In genomic region chr10:128263891-128264688, GRCh38 we compare ENCODE assay signal across 9 cellular contexts.
DNase-seq lines count a peak whose midpoint lies in the region; ATAC-seq and TF ChIP-seq lines count a peak whose summit lies in the region.
"Had no signal": no experiment of that assay in that cellular context is flagged by ENCODE, and none has a peak within 500 bp of the region (broad histone marks: within the 10 kb centered on the region; RNA-seq: fewer than 3 reads in every experiment).

No MANE protein-coding gene starts in this region.

- H3K9me3 ChIP-seq in DND-41 (ENCODE audit: insufficient read depth, low read length, severe bottlenecking) = no peaks in the 10 kb centered on the region
- H3K9me3 ChIP-seq in HEK293 (ENCODE audit: control insufficient read depth, insufficient read depth, low read depth, low read length) = no peaks in the 10 kb centered on the region

- H3K27me3 Mint-ChIP-seq in activated T-cell treated with anti-CD3 and anti-CD28 coated beads, Interleukin-2, amount 50 U/mL, for 72 hours (ENCODE audit: low read depth) = peaks cover 36% of the 10 kb centered on the region

- peaks cover 21% of the 10 kb centered on the region for H4K20me1 ChIP-seq in DND-41 (ENCODE audit: insufficient read depth, low read length)

- peak; percentile 88 for ATAC-seq in DND-41 (ENCODE audit: insufficient read depth, low read depth)
- no peak for ATAC-seq in activated T-cell treated with anti-CD3 and anti-CD28 coated beads, Interleukin-2, amount 50 U/mL, for 72 hours (replicated peaks in 1 of 2)
- no peak for ATAC-seq in HG02763 (IDR thresholded peaks at IDR 0.05; ENCODE audit: unreplicated experiment)

- CTCF ChIA-PET in HEK293 (lab: Yijun Ruan, JAX) = interaction anchor here (0.6 to 2.0 kb wide), 25 partner anchors 9 to 1095 kb away, joined by 3 to 9 read pairs (median 4); no protein-coding TSS in a partner anchor

- no peaks in the 10 kb centered on the region for H3K36me3 ChIP-seq in DND-41 (ENCODE audit: insufficient read depth, low read length)
- no peaks in the 10 kb centered on the region for H3K36me3 ChIP-seq in HEK293 (ENCODE audit: control insufficient read depth in 2 of 2, insufficient read depth in 1 of 2, low read length in 2 of 2)

- no peaks in the 10 kb centered on the region for H3K9me3 Mint-ChIP-seq in activated T-cell treated with anti-CD3 and anti-CD28 coated beads, Interleukin-2, amount 50 U/mL, for 72 hours
- H3K9me3 Mint-ChIP-seq: activated naive CD4-positive, alpha-beta T cell treated with anti-CD3 and anti-CD28 coated beads, Interleukin-2, amount 50 U/mL, for 24 hours had no signal

- H3K9ac ChIP-seq in DND-41 (ENCODE audit: low read depth, low read length) = no peak overlapping the region

- no peak overlapping the region for H3K4me2 ChIP-seq in DND-41 (ENCODE audit: insufficient read depth, low read length)

- POLR2A ChIA-PET in HEK293 (lab: Yijun Ruan, JAX) = no interaction called here

- H3K4me1 ChIP-seq in DND-41 (ENCODE audit: insufficient read depth, low read length) (no peaks in the 10 kb centered on the region), HEK293 (ENCODE audit: control insufficient read depth, insufficient read depth, low read length) (no peaks in the 10 kb centered on the region)

- no peaks in the 10 kb centered on the region for H3K27me3 ChIP-seq in DND-41 (ENCODE audit: insufficient read depth, low read length, poor library complexity)

- H3K27ac Mint-ChIP-seq in activated T-cell treated with anti-CD3 and anti-CD28 coated beads, Interleukin-2, amount 50 U/mL, for 72 hours = no peak overlapping the region
- H3K27ac Mint-ChIP-seq: activated naive CD4-positive, alpha-beta T cell treated with anti-CD3 and anti-CD28 coated beads, Interleukin-2, amount 50 U/mL, for 24 hours had no signal

- no peak overlapping the region for H3K4me3 Mint-ChIP-seq in activated T-cell treated with anti-CD3 and anti-CD28 coated beads, Interleukin-2, amount 50 U/mL, for 72 hours
- H3K4me3 Mint-ChIP-seq: activated naive CD4-positive, alpha-beta T cell treated with anti-CD3 and anti-CD28 coated beads, Interleukin-2, amount 50 U/mL, for 24 hours had no signal

- no peak overlapping the region for H2AFZ ChIP-seq in DND-41 (ENCODE audit: low read depth, low read length)

- peak; percentile 83 for TF ChIP-seq CTCF in DND-41 (IDR thresholded peaks at IDR 0.05; ENCODE audit: borderline replicate concordance, extremely low read depth, low read length, poor library complexity, severe bottlenecking)
- TF ChIP-seq CTCF in HEK293 (tag by site-specific recombination; IDR thresholded peaks at IDR 0.05) = no peak

- H3K79me2 ChIP-seq in DND-41 (ENCODE audit: insufficient read depth, low read length) = no peaks in the 10 kb centered on the region

- no peaks in the 10 kb centered on the region for H3K36me3 Mint-ChIP-seq in activated T-cell treated with anti-CD3 and anti-CD28 coated beads, Interleukin-2, amount 50 U/mL, for 72 hours (ENCODE audit: insufficient read depth in 2 of 2)
- H3K36me3 Mint-ChIP-seq: activated naive CD4-positive, alpha-beta T cell treated with anti-CD3 and anti-CD28 coated beads, Interleukin-2, amount 50 U/mL, for 24 hours had no signal

- H3K4me1 Mint-ChIP-seq in activated T-cell treated with anti-CD3 and anti-CD28 coated beads, Interleukin-2, amount 50 U/mL, for 72 hours (ENCODE audit: low read depth) = no peaks in the 10 kb centered on the region

- H3K4me3 ChIP-seq in DND-41 (ENCODE audit: low read depth in 1 of 2, low read length in 2 of 2) (no peak overlapping the region), HEK293 (ENCODE audit: low read depth, low read length) (no peak overlapping the region)

- DNase-seq in DND-41 (peak; percentile 71), NCI-H82 (lab: John Stamatoyannopoulos, UW) (peak; percentile 64), foreskin melanocyte (peak; percentile 30), pons (ENCODE audit: low spot score) (peak; percentile 49), mesenteric fat pad (ENCODE audit: low spot score) (no peak)
- peak; percentile 50 to 56 for DNase-seq in activated T-cell treated with anti-CD3 and anti-CD28 coated beads, Interleukin-2, amount 50 U/mL, for 72 hours

- H3K27ac ChIP-seq in DND-41 (ENCODE audit: low read length) = no peak overlapping the region
- H3K27ac ChIP-seq in HEK293 (ENCODE audit: extremely low read depth, low read depth, low read length) = no peak overlapping the region

TF ChIP-seq in HEK293, 187 proteins besides CTCF, POLR2A, EP300 and RAD21:
- 0 out of 2 replicates have a peak, but pooled peaks have one; percentile 57 for TF ChIP-seq ZBTB44 (tag by site-specific recombination; IDR thresholded peaks at IDR 0.05)
- TF ChIP-seq ZNF654 (tag by site-specific recombination; IDR thresholded peaks at IDR 0.05; ENCODE audit: low read depth) = peak; percentile 66
- TF ChIP-seq ZNF354C (tag by site-specific recombination; IDR thresholded peaks at IDR 0.05; ENCODE audit: borderline replicate concordance, low read depth) = no peak
